Comparison of ENCODE assay signal across 11 cellular contexts in the genomic region with DNA sequence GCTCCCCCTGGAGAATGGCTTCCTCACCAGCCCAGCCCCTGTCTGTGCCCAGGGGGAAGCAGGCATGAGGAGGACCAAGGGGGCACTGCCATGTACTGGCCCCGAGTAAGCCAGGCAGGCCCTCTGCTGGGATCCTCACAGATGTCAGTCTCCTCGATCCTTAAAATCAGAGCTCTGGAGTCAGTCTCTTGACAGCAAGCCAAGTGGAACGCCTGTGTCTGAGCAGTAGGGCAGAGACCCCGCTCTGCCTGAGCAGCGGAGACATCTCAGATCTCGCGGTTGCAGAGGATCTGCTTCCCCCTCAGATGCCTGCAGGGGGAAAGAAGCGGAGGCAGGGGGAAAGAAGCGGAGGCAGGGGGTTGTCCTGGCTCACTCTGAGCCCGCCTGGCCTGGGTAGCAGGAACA.
DNase-seq lines count a peak whose midpoint lies in the region; ATAC-seq and TF ChIP-seq lines count a peak whose summit lies in the region.
"Had no signal": no experiment of that assay in that cellular context is flagged by ENCODE, and none has a peak within 500 bp of the region (broad histone marks: within the 10 kb centered on the region; RNA-seq: fewer than 3 reads in every experiment).

No MANE protein-coding gene starts in this region.

- DNase-seq in stimulated activated CD4-positive, alpha-beta T cell treated with anti-CD3 and anti-CD28 coated beads, Interleukin-15, amount 100 ng/mL, for 24 hours, result no peak
- DNase-seq: activated T-cell treated with anti-CD3 and anti-CD28 coated beads, Interleukin-2, amount 50 U/mL, for 48 hours; NCI-H1417 treated with DMSO at 0.1 percent for 48 hours; SJCRH30 had no signal

- no peak overlapping the region for H3K4me3 ChIP-seq in OCI-LY1 (ENCODE audit: low read depth, low read length, poor library complexity, severe bottlenecking)
- H3K4me3 ChIP-seq in duodenal mucosa (ENCODE audit: low read depth in 1 of 2, low read length in 2 of 2), result peak overlapping the region in 1 of 2 donors; percentile 23
- peak overlapping the region in 1 of 2 donors; percentile 2 for H3K4me3 ChIP-seq in mucosa of rectum (ENCODE audit: low read length in 2 of 2)
- H3K4me3 ChIP-seq in stomach smooth muscle (ENCODE audit: low read length in 2 of 2), result peak overlapping the region in 1 of 2 donors; percentile 47
- H3K4me3 ChIP-seq: SJCRH30 had no signal

- H3K27ac ChIP-seq in OCI-LY1 (ENCODE audit: low read depth, low read length, poor library complexity, severe bottlenecking) (no peak overlapping the region), duodenal mucosa (ENCODE audit: low read depth, low read length) (no peak overlapping the region), mucosa of rectum (ENCODE audit: low read depth in 2 of 2, low read length in 2 of 2) (peak overlapping the region; percentile 90 to 97), stomach smooth muscle (ENCODE audit: low read length) (peak overlapping the region; percentile 55)
- H3K27ac ChIP-seq: SJCRH30 had no signal

- H3K9me2 ChIP-seq in OCI-LY1 (ENCODE audit: low read depth, low read length), result no peaks in the 10 kb centered on the region

- no peaks in the 10 kb centered on the region for H3K36me3 ChIP-seq in OCI-LY1 (ENCODE audit: insufficient read depth, low read length)
- no peaks in the 10 kb centered on the region for H3K36me3 ChIP-seq in duodenal mucosa (ENCODE audit: control insufficient read depth in 1 of 2, insufficient read depth in 2 of 2, low read length in 2 of 2)
- no peaks in the 10 kb centered on the region for H3K36me3 ChIP-seq in mucosa of rectum (ENCODE audit: control insufficient read depth in 2 of 2, insufficient read depth in 2 of 2, low read length in 2 of 2)
- no peaks in the 10 kb centered on the region for H3K36me3 ChIP-seq in stomach smooth muscle (ENCODE audit: control insufficient read depth in 2 of 2, insufficient read depth in 2 of 2, low read length in 2 of 2)
- H3K36me3 ChIP-seq: SJCRH30 had no signal

- H3K4me2 ChIP-seq in OCI-LY1 (ENCODE audit: low read length), result peak overlapping the region; percentile 2; the same call in 1 of the 2 replicates

- H3K27me3 ChIP-seq in OCI-LY1 (ENCODE audit: insufficient read depth, low read length), result no peaks in the 10 kb centered on the region
- no peaks in the 10 kb centered on the region for H3K27me3 ChIP-seq in duodenal mucosa (ENCODE audit: control insufficient read depth in 1 of 2, insufficient read depth in 2 of 2, low read length in 2 of 2)
- H3K27me3 ChIP-seq in mucosa of rectum (ENCODE audit: control insufficient read depth in 2 of 2, insufficient read depth in 2 of 2, low read length in 2 of 2), result no peaks in the 10 kb centered on the region
- H3K27me3 ChIP-seq in stomach smooth muscle (ENCODE audit: control insufficient read depth in 1 of 2, insufficient read depth in 2 of 2, low read length in 2 of 2), result no peaks in the 10 kb centered on the region

- no peaks in the 10 kb centered on the region for H3K79me2 ChIP-seq in OCI-LY1 (ENCODE audit: insufficient read depth, low read length)

- no peak overlapping the region for H2AFZ ChIP-seq in OCI-LY1 (ENCODE audit: low read length)

- H3K9ac ChIP-seq in OCI-LY1 (ENCODE audit: low read length), result no peak overlapping the region
- peak overlapping the region; percentile 9 to 35 for H3K9ac ChIP-seq in duodenal mucosa (ENCODE audit: low read depth in 1 of 2, low read length in 2 of 2)
- peak overlapping the region; percentile 64 to 65 for H3K9ac ChIP-seq in mucosa of rectum (ENCODE audit: low read depth in 1 of 2, low read length in 2 of 2)
- H3K9ac ChIP-seq in stomach smooth muscle (ENCODE audit: low read length in 2 of 2), result peak overlapping the region in 1 of 2 donors; percentile 47

- no peak for TF ChIP-seq CTCF in OCI-LY1 (IDR thresholded peaks at IDR 0.05; ENCODE audit: low read length)

- ATAC-seq in HG02973 (IDR thresholded peaks at IDR 0.05; ENCODE audit: unreplicated experiment), result no peak
- no peak for ATAC-seq in GM18505 (IDR thresholded peaks at IDR 0.05; ENCODE audit: unreplicated experiment)
- no peak for ATAC-seq in GM19328 (IDR thresholded peaks at IDR 0.05; ENCODE audit: unreplicated experiment)

- no peaks in the 10 kb centered on the region for H3K9me3 ChIP-seq in OCI-LY1 (ENCODE audit: low read length)
- no peaks in the 10 kb centered on the region for H3K9me3 ChIP-seq in duodenal mucosa (ENCODE audit: control insufficient read depth in 1 of 2, low read length in 2 of 2)
- no peaks in the 10 kb centered on the region for H3K9me3 ChIP-seq in mucosa of rectum (ENCODE audit: control insufficient read depth in 2 of 2, low read length in 2 of 2)
- H3K9me3 ChIP-seq in stomach smooth muscle (ENCODE audit: control insufficient read depth in 2 of 2, low read length in 2 of 2), result no peaks in the 10 kb centered on the region
- H3K9me3 ChIP-seq: SJCRH30 had no signal

- TF ChIP-seq POLR2A in GM18505 (IDR thresholded peaks at IDR 0.05; ENCODE audit: borderline replicate concordance, extremely low read depth, insufficient read depth, insufficient read length), result no peak

- H3F3A ChIP-seq in OCI-LY1 (ENCODE audit: insufficient read depth, low read length), result 0 out of 2 replicates have a peak, but pooled peaks cover 3% of the 10 kb centered on the region

- peaks cover 44% of the 10 kb centered on the region for H3K4me1 ChIP-seq in OCI-LY1 (ENCODE audit: insufficient read depth, low read length, severe bottlenecking)
- peaks cover 56% of the 10 kb centered on the region in 2 donors for H3K4me1 ChIP-seq in duodenal mucosa (ENCODE audit: control insufficient read depth in 1 of 2, insufficient read depth in 2 of 2, low read length in 2 of 2)
- peaks cover 56 to 62% of the 10 kb centered on the region in 2 donors for H3K4me1 ChIP-seq in mucosa of rectum (ENCODE audit: control insufficient read depth in 2 of 2, insufficient read depth in 2 of 2, low read length in 2 of 2)
- peaks cover 31% of the 10 kb centered on the region for H3K4me1 ChIP-seq in stomach smooth muscle (ENCODE audit: control insufficient read depth, insufficient read depth, low read length)
- H3K4me1 ChIP-seq: SJCRH30 had no signal

- no peaks in the 10 kb centered on the region for H4K20me1 ChIP-seq in OCI-LY1 (ENCODE audit: insufficient read depth, low read length)

Comparison
In these comparisons a context has a peak if more than half of its experiments do, and no peak if none do; other contexts are left out.
1. H3K27ac ChIP-seq: peak in mucosa of rectum (2 of 2) and stomach smooth muscle (single experiment); none in OCI-LY1 (single experiment) and duodenal mucosa (single experiment).